ENCODE assay signal across 14 cellular contexts in the genomic region with DNA sequence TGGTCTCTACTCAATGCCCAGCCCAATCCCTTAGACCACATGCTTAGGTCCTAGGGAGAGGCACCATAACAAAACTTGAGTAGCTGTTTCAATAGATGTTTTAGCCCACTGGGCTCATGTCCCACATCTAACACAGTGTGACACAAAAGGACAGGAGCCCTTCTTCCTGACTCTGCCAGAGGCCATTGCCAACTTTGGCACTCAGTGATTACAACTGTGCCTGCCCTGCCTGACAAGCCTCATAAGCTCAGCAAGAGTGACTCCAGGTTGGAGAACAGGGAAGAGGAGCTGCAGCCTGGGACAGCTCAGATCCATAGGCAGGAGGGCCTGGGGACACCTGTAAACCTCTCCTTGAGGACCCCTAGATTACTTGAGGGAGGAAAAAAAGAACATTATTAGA.
DNase-seq lines count a peak whose midpoint lies in the region; ATAC-seq and TF ChIP-seq lines count a peak whose summit lies in the region.
"Had no signal": no experiment of that assay in that cellular context is flagged by ENCODE, and none has a peak within 500 bp of the region (broad histone marks: within the 10 kb centered on the region; RNA-seq: fewer than 3 reads in every experiment).

No MANE protein-coding gene starts in this region.

- H2BK12ac ChIP-seq in H9 (ENCODE audit: insufficient read length, low read depth, low read length): no peak overlapping the region

- no peak overlapping the region for H3K18ac ChIP-seq in H9 (ENCODE audit: insufficient read length, low read depth, low read length)

- no peak for TF ChIP-seq POLR2A in body of pancreas (IDR thresholded peaks at IDR 0.05)

- H4K20me1 ChIP-seq in H9 (ENCODE audit: control insufficient read depth, insufficient read depth, insufficient read length): no peaks in the 10 kb centered on the region
- H4K20me1 ChIP-seq: BLaER1 treated with 17β-estradiol and CSF1 and Interleukin-3, amounts not matched to agents 10 nM and 100 nM had no signal

- H3K23me2 ChIP-seq in H9 (ENCODE audit: insufficient read length, low read depth, low read length, poor library complexity, severe bottlenecking): no peaks in the 10 kb centered on the region

- CTCF ChIA-PET in WTC11 (lab: Charles Lee): interaction anchor here (0.6 kb wide), 2 partner anchors 55 to 444 kb away, joined by 4 to 7 read pairs; no protein-coding TSS in a partner anchor

- H3K27me3 ChIP-seq in H9 (ENCODE audit: insufficient read depth, low read length): no peaks in the 10 kb centered on the region
- H3K27me3 ChIP-seq in body of pancreas: no peaks in the 10 kb centered on the region
- H3K27me3 ChIP-seq in parathyroid adenoma (ENCODE audit: control insufficient read depth, insufficient read depth, low read length): no peaks in the 10 kb centered on the region
- H3K27me3 ChIP-seq: BLaER1 treated with 17β-estradiol and CSF1 and Interleukin-3, amounts not matched to agents 10 nM and 100 nM had no signal

- ATAC-seq in body of pancreas (no peak), HG03439 (IDR thresholded peaks at IDR 0.05; ENCODE audit: unreplicated experiment) (no peak), WTC11 (no peak)

- H3K27me3 Mint-ChIP-seq in H9 (ENCODE audit: low read depth): peaks cover 5% of the 10 kb centered on the region; the same call in 1 of the 2 replicates
- no peaks in the 10 kb centered on the region for H3K27me3 Mint-ChIP-seq in WTC11 (ENCODE audit: low read depth)

- H3K9ac ChIP-seq in H9 (ENCODE audit: extremely low read depth, insufficient read length, low read length) (no peak overlapping the region), parathyroid adenoma (no peak overlapping the region)
- H3K9ac ChIP-seq: BLaER1 treated with 17β-estradiol and CSF1 and Interleukin-3, amounts not matched to agents 10 nM and 100 nM; KMS-11 had no signal

- H3K27ac ChIP-seq in H9 (ENCODE audit: insufficient read length, low read depth, low read length): no peak overlapping the region
- peak overlapping the region in 3 of 4 donors; percentile 54 to 81 (median 59) for H3K27ac ChIP-seq in body of pancreas
- no peak overlapping the region for H3K27ac ChIP-seq in parathyroid adenoma
- H3K27ac ChIP-seq: BLaER1 treated with 17β-estradiol and CSF1 and Interleukin-3, amounts not matched to agents 10 nM and 100 nM; KMS-11; SK-N-MC had no signal

- no peak overlapping the region for H3K56ac ChIP-seq in H9 (ENCODE audit: insufficient read length, low read depth, low read length)

- H3K36me3 Mint-ChIP-seq in H9 (ENCODE audit: insufficient read depth in 1 of 3, low read depth in 3 of 3) (no peaks in the 10 kb centered on the region), WTC11 (no peaks in the 10 kb centered on the region)
- H3K36me3 Mint-ChIP-seq: CD8-positive, alpha-beta memory T cell had no signal

- H3K23ac ChIP-seq in H9 (ENCODE audit: insufficient read length, low read depth, low read length): peak overlapping the region; percentile 27

- no peak for TF ChIP-seq CTCF in H9 (conservative IDR thresholded peaks at IDR 0.05)
- no peak for TF ChIP-seq CTCF in body of pancreas (IDR thresholded peaks at IDR 0.05)
- no peak for TF ChIP-seq CTCF in parathyroid adenoma (IDR thresholded peaks at IDR 0.05)
- no peak for TF ChIP-seq CTCF in WTC11 (IDR thresholded peaks at IDR 0.05)

- H2BK20ac ChIP-seq in H9 (ENCODE audit: low read depth, low read length, poor library complexity, severe bottlenecking): no peak overlapping the region

- H2BK5ac ChIP-seq in H9 (ENCODE audit: insufficient read length, low read length): no peak overlapping the region

- H2AFZ ChIP-seq in H9 (ENCODE audit: low read length) (no peak overlapping the region), parathyroid adenoma (peak overlapping the region; percentile 31)

- no peak overlapping the region for H4K91ac ChIP-seq in H9 (ENCODE audit: insufficient read length, low read depth, low read length)

- no peak overlapping the region for H3K14ac ChIP-seq in H9 (ENCODE audit: insufficient read depth, low read length)

- H3K27ac Mint-ChIP-seq in H9: peak overlapping the region in 1 of 3 experiments; percentile 61; a peak in 1 of 7 replicates
- H3K27ac Mint-ChIP-seq in WTC11: no peak overlapping the region
- H3K27ac Mint-ChIP-seq: CD8-positive, alpha-beta memory T cell had no signal

- H3K4me1 Mint-ChIP-seq in H9: peaks cover 7 to 10% of the 10 kb centered on the region in 2 experiments
- H3K4me1 Mint-ChIP-seq in WTC11: peaks cover 15% of the 10 kb centered on the region
- H3K4me1 Mint-ChIP-seq: CD8-positive, alpha-beta memory T cell had no signal

- intact Hi-C loops in body of pancreas (cut with DNase I): no loop called here

- H3K4me1 ChIP-seq in H9 (ENCODE audit: insufficient read depth, low read length) (no peaks in the 10 kb centered on the region), body of pancreas (peaks cover 38% of the 10 kb centered on the region), parathyroid adenoma (peaks cover 19% of the 10 kb centered on the region)
- H3K4me1 ChIP-seq: BLaER1 treated with 17β-estradiol and CSF1 and Interleukin-3, amounts not matched to agents 10 nM and 100 nM had no signal

- H3K9me3 Mint-ChIP-seq in H9: no peaks in the 10 kb centered on the region
- no peaks in the 10 kb centered on the region for H3K9me3 Mint-ChIP-seq in WTC11
- H3K9me3 Mint-ChIP-seq: CD8-positive, alpha-beta memory T cell had no signal

- no peak overlapping the region for H4K8ac ChIP-seq in H9 (replicated peaks; ENCODE audit: insufficient read length, low read depth, low read length)

- POLR2A ChIA-PET in WTC11 (lab: Charles Lee): no interaction called here

- peak; percentile 11 for DNase-seq in NCI-H1092 (lab: John Stamatoyannopoulos, UW)
- DNase-seq in NCI-H1092 treated with DMSO at 0.1 percent for 48 hours (lab: John Stamatoyannopoulos, UW): no peak
- no peak for DNase-seq in H9
- peak in 1 of 4 donors; percentile 17 for DNase-seq in body of pancreas
- DNase-seq in T1000 (lab: John Stamatoyannopoulos, UW): no peak
- DNase-seq in WTC11 (ENCODE audit: low spot score): no peak
- DNase-seq: CD8-positive, alpha-beta memory T cell; EL; NCI-H748 treated with DMSO at 0.1 percent for 48 hours had no signal

- H3K4ac ChIP-seq in H9 (ENCODE audit: low read depth, low read length): no peak overlapping the region

- H2BK120ac ChIP-seq in H9 (ENCODE audit: low read depth, low read length, poor library complexity, severe bottlenecking): no peak overlapping the region

- no peak overlapping the region for H3T11ph ChIP-seq in H9 (ENCODE audit: low read length)

- H2AK5ac ChIP-seq in H9 (ENCODE audit: insufficient read length, low read length): no peak overlapping the region

- no peak overlapping the region for H4K5ac ChIP-seq in H9 (ENCODE audit: insufficient read length, low read depth, low read length)

- no peak overlapping the region for H3K4me2 ChIP-seq in H9 (ENCODE audit: insufficient read depth, insufficient read length, low read length)
- H3K4me2 ChIP-seq in parathyroid adenoma (ENCODE audit: low read length): no peak overlapping the region
- H3K4me2 ChIP-seq: BLaER1 treated with 17β-estradiol and CSF1 and Interleukin-3, amounts not matched to agents 10 nM and 100 nM; KMS-11 had no signal

- H2BK15ac ChIP-seq in H9 (ENCODE audit: low read depth, low read length): no peak overlapping the region; the same call in 1 of the 2 replicates

- no peak overlapping the region for H3K4me3 ChIP-seq in body of pancreas
- H3K4me3 ChIP-seq in parathyroid adenoma (ENCODE audit: low read depth, low read length): no peak overlapping the region
- H3K4me3 ChIP-seq: BLaER1 treated with 17β-estradiol and CSF1 and Interleukin-3, amounts not matched to agents 10 nM and 100 nM; SK-N-MC had no signal

- H3K9me3 ChIP-seq in H9 (ENCODE audit: control insufficient read depth, low read depth, low read length) (no peaks in the 10 kb centered on the region), body of pancreas (no peaks in the 10 kb centered on the region), parathyroid adenoma (ENCODE audit: control insufficient read depth, low read length) (no peaks in the 10 kb centered on the region)
- H3K9me3 ChIP-seq: BLaER1 treated with 17β-estradiol and CSF1 and Interleukin-3, amounts not matched to agents 10 nM and 100 nM had no signal

- H3K79me1 ChIP-seq in H9 (ENCODE audit: insufficient read depth, low read depth, low read length, poor library complexity, severe bottlenecking): no peaks in the 10 kb centered on the region

- H3K79me2 ChIP-seq in H9 (ENCODE audit: insufficient read depth, low read length) (no peaks in the 10 kb centered on the region), parathyroid adenoma (no peaks in the 10 kb centered on the region)

- H3K4me3 Mint-ChIP-seq in H9 (no peak overlapping the region), WTC11 (no peak overlapping the region)
- H3K4me3 Mint-ChIP-seq: CD8-positive, alpha-beta memory T cell had no signal

- H3K36me3 ChIP-seq in body of pancreas (replicated peaks in 1 of 2; ENCODE audit: insufficient read depth in 1 of 2, low read depth in 2 of 2): no peaks in the 10 kb centered on the region
- no peaks in the 10 kb centered on the region for H3K36me3 ChIP-seq in parathyroid adenoma (ENCODE audit: control insufficient read depth, insufficient read depth, low read length)
- H3K36me3 ChIP-seq: BLaER1 treated with 17β-estradiol and CSF1 and Interleukin-3, amounts not matched to agents 10 nM and 100 nM had no signal

TF ChIP-seq in WTC11, 78 proteins besides CTCF, POLR2A, EP300 and RAD21 (continues in another document):
- TF ChIP-seq IRF1 (CRISPR knock-in tag; IDR thresholded peaks at IDR 0.05): no peak
- TF ChIP-seq TCF7 (CRISPR knock-in tag; IDR thresholded peaks at IDR 0.05; ENCODE audit: low read depth): no peak
- TF ChIP-seq GRHL2 (CRISPR knock-in tag; IDR thresholded peaks at IDR 0.05; ENCODE audit: insufficient replicate concordance, severe bottlenecking): no peak
- no peak for TF ChIP-seq ZNF232 (CRISPR knock-in tag; IDR thresholded peaks at IDR 0.05)
- no peak for TF ChIP-seq JAZF1 (CRISPR knock-in tag; IDR thresholded peaks at IDR 0.05)
- TF ChIP-seq ZNF317 (CRISPR knock-in tag; IDR thresholded peaks at IDR 0.05; ENCODE audit: borderline replicate concordance, low read depth): no peak
- no peak for TF ChIP-seq SMAD3 (CRISPR knock-in tag; IDR thresholded peaks at IDR 0.05; ENCODE audit: borderline replicate concordance)

Comparison
In these comparisons a context has a peak if more than half of its experiments do, and no peak if none do; other contexts are left out.
1. H3K27ac ChIP-seq: peak in body of pancreas (3 of 4); none in H9 (single experiment) and parathyroid adenoma (single experiment).